Comparison of ENCODE assay signal across 1 cellular context in genomic region chr9:22241611-22242010, GRCh38.
TF ChIP-seq lines count a peak whose summit lies in the region.

No MANE protein-coding gene starts in this region.

TF ChIP-seq in GM23338, 12 proteins besides CTCF, POLR2A, EP300 and RAD21 (continued from another document):
- no peak for TF ChIP-seq JUNB (IDR thresholded peaks at IDR 0.05; ENCODE audit: unreplicated experiment)
- TF ChIP-seq ZNF114 (CRISPR knock-in tag; IDR thresholded peaks at IDR 0.05), result no peak
- no peak for TF ChIP-seq NANOG (IDR thresholded peaks at IDR 0.05; ENCODE audit: borderline replicate concordance)
- TF ChIP-seq ZNF331 (CRISPR knock-in tag; IDR thresholded peaks at IDR 0.05; ENCODE audit: low read depth), result no peak
- TF ChIP-seq STAT1 (IDR thresholded peaks at IDR 0.05; ENCODE audit: unreplicated experiment), result no peak
- TF ChIP-seq EZH2phosphoT487 (IDR thresholded peaks at IDR 0.05; ENCODE audit: unreplicated experiment), result no peak
- TF ChIP-seq EZH2 (IDR thresholded peaks at IDR 0.05; ENCODE audit: low read depth, unreplicated experiment), result no peak
- no peak for TF ChIP-seq ZNF462 (CRISPR knock-in tag; IDR thresholded peaks at IDR 0.05)
- no peak for TF ChIP-seq CREB1 (CRISPR knock-in tag; IDR thresholded peaks at IDR 0.05; ENCODE audit: low read depth)
- TF ChIP-seq REST (IDR thresholded peaks at IDR 0.05; ENCODE audit: unreplicated experiment), result no peak
